In the genomic region with DNA sequence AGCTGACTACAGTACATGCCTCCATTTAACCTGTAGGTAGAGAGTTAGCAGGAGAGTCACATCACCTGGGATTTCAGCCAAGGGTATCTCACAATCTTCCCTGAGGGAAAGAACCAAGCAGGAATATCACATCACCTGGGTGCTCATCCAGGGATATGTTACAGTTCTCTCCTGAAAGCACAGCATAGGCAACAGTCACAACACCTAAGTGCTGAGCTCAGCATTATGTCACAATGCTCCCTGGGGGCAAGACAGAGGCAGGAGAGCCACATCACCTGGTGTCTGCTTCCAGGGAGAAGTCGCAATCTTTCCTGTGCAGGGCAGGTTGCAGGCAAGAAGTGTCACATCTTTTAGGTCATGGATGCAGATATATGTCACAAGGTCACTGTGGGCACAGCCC, we compare ENCODE assay signal across 16 cellular contexts. TPM values are rescaled to one million over a fixed set of nuclear protein-coding genes. Genes with fewer than 3 reads are reported as not detected.
DNase-seq lines count a peak whose midpoint lies in the region; ATAC-seq, FAIRE-seq and TF ChIP-seq lines count a peak whose summit lies in the region.
"Had no signal": no experiment of that assay in that cellular context is flagged by ENCODE, and none has a peak within 500 bp of the region (broad histone marks: within the 10 kb centered on the region; RNA-seq: fewer than 3 reads in every experiment).

No MANE protein-coding gene starts in this region.

- no peak for TF ChIP-seq EP300 in K562 (IDR thresholded peaks at IDR 0.05; ENCODE audit: low read length)

- FAIRE-seq in K562 (lab: Jason Lieb, UNC), result no peak
- FAIRE-seq: GM12878, GM18507 had no signal

- WGBS in K562 (ENCODE audit: insufficient coverage, low coverage, missing lambda C conversion rate), result 0% methylated on average over 1 of the region's 1 CpG
- 80 to 85% methylated on average over 1 of the region's 1 CpG for WGBS in endodermal cell (ENCODE audit: insufficient coverage in 1 of 2, insufficient read length in 1 of 2), 2 experiments
- no CpG with 5 or more reads among the region's 1 CpG for WGBS in trophoblast cell (ENCODE audit: extremely low coverage, insufficient coverage, insufficient read length)

- POLR2A ChIA-PET in K562 (lab: Yijun Ruan, JAX), result no interaction called here
- POLR2A ChIA-PET in naive thymus-derived CD4-positive, alpha-beta T cell (lab: Charles Lee), result no interaction called here

- DNase-seq in ELF-1 (ENCODE audit: low read depth, low spot score) (peak; percentile 8), K562 (ENCODE audit: extremely low read depth in 1 of 4, low spot score in 3 of 4) (no peak), endodermal cell (no peak), trophoblast cell (peak; percentile 90 to 96), occipital lobe (lab: John Stamatoyannopoulos, UW) (no peak)
- no peak for DNase-seq in activated naive CD4-positive, alpha-beta T cell treated with anti-CD3 and anti-CD28 coated beads, Interleukin-2, amount 50 U/mL, for 16 hours
- no peak for DNase-seq in naive thymus-derived CD4-positive, alpha-beta T cell
- DNase-seq: C1 segment of cervical spinal cord; Calu3; CD4-positive, alpha-beta T cell; DMS 273 treated with DMSO at 0.1 percent for 48 hours; GM23248; H7 had no signal

- H3K27ac ChIP-seq in K562 (ENCODE audit: extremely low read depth, low read depth, low read length), result no peak overlapping the region
- no peak overlapping the region for H3K27ac ChIP-seq in endodermal cell (ENCODE audit: low read depth, low read length)
- H3K27ac ChIP-seq in trophoblast cell (ENCODE audit: low read depth, low read length), result no peak overlapping the region
- no peak overlapping the region for H3K27ac ChIP-seq in naive thymus-derived CD4-positive, alpha-beta T cell (ENCODE audit: low read depth, low read length)
- H3K27ac ChIP-seq: GM23248 had no signal

- H3K27me3 ChIP-seq in K562 (ENCODE audit: control insufficient read depth in 2 of 2, insufficient read depth in 2 of 2, low read length in 2 of 2), result no peaks in the 10 kb centered on the region
- H3K27me3 ChIP-seq in endodermal cell (ENCODE audit: control insufficient read depth, insufficient read depth, low read length, poor library complexity, severe bottlenecking), result no peaks in the 10 kb centered on the region
- no peaks in the 10 kb centered on the region for H3K27me3 ChIP-seq in trophoblast cell (ENCODE audit: insufficient read depth, low read length)
- H3K27me3 ChIP-seq in naive thymus-derived CD4-positive, alpha-beta T cell (ENCODE audit: control insufficient read depth in 2 of 2, insufficient read depth in 2 of 2, low read length in 2 of 2), result no peaks in the 10 kb centered on the region

- no peak overlapping the region for H3K4me2 ChIP-seq in K562 (ENCODE audit: insufficient read depth, low read length)
- H3K4me2 ChIP-seq in trophoblast cell (ENCODE audit: low read length), result no peak overlapping the region

- no peak overlapping the region for H3K27ac Mint-ChIP-seq in endodermal cell
- no peak overlapping the region for H3K27ac Mint-ChIP-seq in naive thymus-derived CD4-positive, alpha-beta T cell
- H3K27ac Mint-ChIP-seq: B cell; CD4-positive, alpha-beta T cell had no signal

- H4K8ac ChIP-seq in trophoblast cell (ENCODE audit: low read depth, low read length), result no peak overlapping the region

- H3K36me3 ChIP-seq in K562 (ENCODE audit: control insufficient read depth, insufficient read depth, low read length) (no peaks in the 10 kb centered on the region), endodermal cell (ENCODE audit: control insufficient read depth, insufficient read depth, low read length) (peaks cover 61% of the 10 kb centered on the region), trophoblast cell (ENCODE audit: control insufficient read depth in 1 of 2, insufficient read depth in 2 of 2, low read length in 2 of 2) (no peaks in the 10 kb centered on the region)
- H3K36me3 ChIP-seq in naive thymus-derived CD4-positive, alpha-beta T cell (ENCODE audit: control insufficient read depth in 2 of 3, insufficient read depth in 3 of 3, low read length in 3 of 3), result no peaks in the 10 kb centered on the region

- no peak overlapping the region for H3K9ac ChIP-seq in K562 (ENCODE audit: insufficient read depth in 1 of 2, low read depth in 2 of 2, low read length in 2 of 2)
- no peak overlapping the region for H3K9ac ChIP-seq in endodermal cell (ENCODE audit: extremely low read depth, low read length, poor library complexity, severe bottlenecking)
- H3K9ac ChIP-seq in trophoblast cell (ENCODE audit: low read length), result no peak overlapping the region
- H3K9ac ChIP-seq: GM23248 had no signal

- H3K4ac ChIP-seq in trophoblast cell (ENCODE audit: low read depth, low read length), result no peak overlapping the region

- H2BK12ac ChIP-seq in trophoblast cell (ENCODE audit: low read length), result no peak overlapping the region

- no peak for TF ChIP-seq CTCF in K562 (IDR thresholded peaks at IDR 0.05 in 2 of 3, conservative IDR thresholded peaks at IDR 0.05 in 1 of 3; ENCODE audit: insufficient read depth in 2 of 3, low read depth in 1 of 3, low read length in 3 of 3)
- TF ChIP-seq CTCF in endodermal cell (conservative IDR thresholded peaks at IDR 0.05), result no peak

- peaks cover 61% of the 10 kb centered on the region for H3K36me3 Mint-ChIP-seq in endodermal cell (ENCODE audit: low read depth)
- peaks cover 0 to 8% (median 0%) of the 10 kb centered on the region in 5 donors for H3K36me3 Mint-ChIP-seq in naive thymus-derived CD4-positive, alpha-beta T cell

- H2BK120ac ChIP-seq in trophoblast cell (ENCODE audit: insufficient read depth, low read length, poor library complexity), result no peak overlapping the region

- H3K4me1 Mint-ChIP-seq in endodermal cell, result peaks cover 24% of the 10 kb centered on the region
- H3K4me1 Mint-ChIP-seq in naive thymus-derived CD4-positive, alpha-beta T cell, result no peaks in the 10 kb centered on the region
- H3K4me1 Mint-ChIP-seq: B cell had no signal

- TF ChIP-seq RAD21 in K562 (CRISPR knock-in tag; conservative IDR thresholded peaks at IDR 0.05 in 1 of 2, IDR thresholded peaks at IDR 0.05 in 1 of 2), result no peak

- no TSS peak for BruUV-seq in K562 (replicated peaks; lab: Mats Ljungman, UMichigan)

- H3K14ac ChIP-seq in trophoblast cell (ENCODE audit: low read length), result no peak overlapping the region

- H3K9me3 Mint-ChIP-seq in endodermal cell, result no peaks in the 10 kb centered on the region
- H3K9me3 Mint-ChIP-seq in naive thymus-derived CD4-positive, alpha-beta T cell, result peaks cover 0 to 53% (median 0%) of the 10 kb centered on the region in 11 donors

- H3K4me3 ChIP-seq in K562 (no peak overlapping the region), endodermal cell (ENCODE audit: low read length) (peak overlapping the region; percentile 57), trophoblast cell (ENCODE audit: low read depth, low read length) (no peak overlapping the region)
- no peak overlapping the region for H3K4me3 ChIP-seq in naive thymus-derived CD4-positive, alpha-beta T cell (ENCODE audit: low read length)
- H3K4me3 ChIP-seq: GM12878, GM23248 had no signal

- H2AFZ ChIP-seq in K562 (ENCODE audit: low read depth, low read length) (no peak overlapping the region), trophoblast cell (ENCODE audit: insufficient read depth, low read length, poor library complexity) (no peak overlapping the region)
- H2AFZ ChIP-seq: GM23248 had no signal

- H3K79me2 ChIP-seq in K562 (ENCODE audit: control insufficient read depth, insufficient read depth, low read length), result no peaks in the 10 kb centered on the region
- no peaks in the 10 kb centered on the region for H3K79me2 ChIP-seq in trophoblast cell (ENCODE audit: control insufficient read depth, insufficient read depth, low read length, poor library complexity)

- H4K12ac ChIP-seq in trophoblast cell (ENCODE audit: low read depth, low read length), result no peak overlapping the region

- TF ChIP-seq POLR2A in K562 (conservative IDR thresholded peaks at IDR 0.05), result no peak

- CTCF ChIA-PET in K562 (lab: Yijun Ruan, JAX; ENCODE audit: low intra/inter-chr PET ratio), result no interaction called here
- CTCF ChIA-PET in naive thymus-derived CD4-positive, alpha-beta T cell (lab: Charles Lee), result no interaction called here

- H2AK5ac ChIP-seq in trophoblast cell (ENCODE audit: low read length), result no peak overlapping the region

- in situ Hi-C loops in K562 (cut with MboI), result no loop called here

- no peaks in the 10 kb centered on the region for H3K79me1 ChIP-seq in trophoblast cell (ENCODE audit: low read length)

- H3K9me1 ChIP-seq in K562 (ENCODE audit: control insufficient read depth, insufficient read depth, low read length), result no peaks in the 10 kb centered on the region

- no peaks in the 10 kb centered on the region for H3K27me3 Mint-ChIP-seq in endodermal cell (ENCODE audit: insufficient read depth)
- no peaks in the 10 kb centered on the region for H3K27me3 Mint-ChIP-seq in naive thymus-derived CD4-positive, alpha-beta T cell
- H3K27me3 Mint-ChIP-seq: B cell; CD4-positive, alpha-beta T cell had no signal

- no peak overlapping the region for H3K18ac ChIP-seq in trophoblast cell (ENCODE audit: low read length)

- H3K4me3 Mint-ChIP-seq in endodermal cell, result no peak overlapping the region
- H3K4me3 Mint-ChIP-seq in naive thymus-derived CD4-positive, alpha-beta T cell, result no peak overlapping the region
- H3K4me3 Mint-ChIP-seq: B cell; CD4-positive, alpha-beta T cell had no signal

- no peaks in the 10 kb centered on the region for H4K20me1 ChIP-seq in K562 (replicated peaks; ENCODE audit: control insufficient read depth, insufficient read depth, low read length)

- intact Hi-C loops in K562 (cut with micrococcal nuclease), result no loop called here
- intact Hi-C loops in naive thymus-derived CD4-positive, alpha-beta T cell (cut with micrococcal nuclease), result no loop called here

- no peak for ATAC-seq in K562
- no peak for ATAC-seq in naive thymus-derived CD4-positive, alpha-beta T cell
- ATAC-seq: GM12878 had no signal

- no peaks in the 10 kb centered on the region for H3K4me1 ChIP-seq in K562 (replicated peaks in 1 of 2; ENCODE audit: control insufficient read depth in 2 of 2, insufficient read depth in 2 of 2, low read length in 2 of 2)
- H3K4me1 ChIP-seq in endodermal cell (ENCODE audit: control insufficient read depth, insufficient read depth, low read length), result no peaks in the 10 kb centered on the region
- no peaks in the 10 kb centered on the region for H3K4me1 ChIP-seq in trophoblast cell (ENCODE audit: control insufficient read depth in 1 of 2, insufficient read depth in 2 of 2, low read length in 2 of 2)
- H3K4me1 ChIP-seq in naive thymus-derived CD4-positive, alpha-beta T cell (ENCODE audit: control insufficient read depth in 2 of 2, insufficient read depth in 2 of 2, low read length in 2 of 2), result no peaks in the 10 kb centered on the region

- no peak overlapping the region for H2BK5ac ChIP-seq in trophoblast cell (ENCODE audit: low read depth, low read length, poor library complexity)

- no peak overlapping the region for H3K23ac ChIP-seq in trophoblast cell (ENCODE audit: low read length)

- H4K91ac ChIP-seq in trophoblast cell (ENCODE audit: low read depth, low read length), result no peak overlapping the region

- H3K9me3 ChIP-seq in K562 (replicated peaks; ENCODE audit: control insufficient read depth, insufficient read depth, low read depth, low read length), result no peaks in the 10 kb centered on the region; the same call in 1 of the 2 replicates
- no peaks in the 10 kb centered on the region for H3K9me3 ChIP-seq in endodermal cell (ENCODE audit: control insufficient read depth, low read length)
- no peaks in the 10 kb centered on the region for H3K9me3 ChIP-seq in trophoblast cell (ENCODE audit: insufficient read depth, low read depth, low read length)
- no peaks in the 10 kb centered on the region for H3K9me3 ChIP-seq in naive thymus-derived CD4-positive, alpha-beta T cell (ENCODE audit: control insufficient read depth in 2 of 3, low read length in 3 of 3)

RNA-seq across cellular contexts. Expression of a gene that starts 9.4 kb away (rescaled TPM):
- total RNA-seq in K562 (2011; cell fraction: chromatin; rRNA removed; ENCODE audit: low replicate concordance), result 8.4 and 14.8 TPM in 2 replicates
- total RNA-seq in K562 (2011; cell fraction: nucleolus; rRNA removed), result 6.4 and 6.5 TPM in 2 replicates
- total RNA-seq in K562 (2011; cell fraction: nucleoplasm; rRNA removed), result 9.8 and 12.1 TPM in 2 replicates
- 2.6 TPM in 2 replicates for total RNA-seq in K562 (2014; rRNA removed)
- 5.8 TPM in 2 replicates for total RNA-seq in K562 (2014; rRNA removed; fragmentation: Illumina TruSeq; extraction: Trizol)
- total RNA-seq in K562 (2015; rRNA removed; fragmentation: Illumina TruSeq; extraction: Trizol), result 5.7 and 6.7 TPM in 2 replicates
- 4.3 TPM in 2 replicates for total RNA-seq in K562 (2021)
- 3.2 and 5.9 TPM in 2 replicates for polyA plus RNA-seq in K562 (2011; rRNA removed)
- 1.6 and 4.6 TPM in 2 replicates for polyA plus RNA-seq in K562 (2011; cell fraction: cytosol; rRNA removed)
- polyA plus RNA-seq in K562 (2011; cell fraction: nucleus; rRNA removed), result 4.1 and 10.4 TPM in 2 replicates
- 1.4 and 3.5 TPM in 2 replicates for polyA plus RNA-seq in K562 (2012)
- polyA plus RNA-seq in K562 (2014; fragmentation: Illumina TruSeq; extraction: Trizol), result 2.7 and 3.2 TPM in 2 replicates
- polyA plus RNA-seq in K562 (2014; fragmentation: Nextera tagmentation; extraction: Ambion mirVana), result 1 to 10 TPM; 1.0 to 1.1 TPM
- polyA plus RNA-seq in K562 (2014; rRNA removed), result 2.2 and 4.4 TPM in 2 replicates
- polyA minus RNA-seq in K562 (2011; rRNA and poly(A)+ RNA removed), result 5.5 and 11.9 TPM in 2 replicates
- polyA minus RNA-seq in K562 (2011; cell fraction: cytosol; rRNA and poly(A)+ RNA removed), result 1.0 and 5.0 TPM in 2 replicates
- 4.1 and 5.7 TPM in 2 replicates for polyA minus RNA-seq in K562 (2011; cell fraction: nucleus; rRNA and poly(A)+ RNA removed)
- total RNA-seq in endodermal cell, result 10 to 100 TPM; 66.9 to 75.4 TPM
- polyA plus RNA-seq in endodermal cell (2013, experiment 1 of 2), result 43.3 TPM
- 44.6 TPM for polyA plus RNA-seq in endodermal cell (2013, experiment 2 of 2)
- 17.2 and 18.3 TPM in 2 replicates for polyA plus RNA-seq in trophoblast cell (2013)
- total RNA-seq in naive thymus-derived CD4-positive, alpha-beta T cell, result 100 to 1,000 TPM in 2 of 5 experiments, 10 to 100 TPM in 3; 40.5 to 165 (median 90.6) TPM
- 10 to 100 TPM; 55.8 to 56.7 TPM for polyA plus RNA-seq in naive thymus-derived CD4-positive, alpha-beta T cell
- 889 TPM for total RNA-seq in occipital lobe

Comparison
In these comparisons a context has a peak if more than half of its experiments do, and no peak if none do; other contexts are left out.
1. DNase-seq: peak in ELF-1 (single experiment) and trophoblast cell (2 of 2); none in K562 (0 of 4), endodermal cell (single experiment), activated naive CD4-positive, alpha-beta T cell treated with anti-CD3 and anti-CD28 coated beads, Interleukin-2, amount 50 U/mL, for 16 hours (single experiment), naive thymus-derived CD4-positive, alpha-beta T cell (0 of 9) and occipital lobe (single experiment).